ENCODE assay signal across 8 cellular contexts in genomic region chr9:114153761-114154596, GRCh38. TPM values are rescaled to one million over a fixed set of nuclear protein-coding genes. Genes with fewer than 3 reads are reported as not detected.
DNase-seq lines count a peak whose midpoint lies in the region; ATAC-seq, FAIRE-seq and TF ChIP-seq lines count a peak whose summit lies in the region.

No MANE protein-coding gene starts in this region.

- no peak overlapping the region for H3K27ac Mint-ChIP-seq in MCF 10A (ENCODE audit: low read depth, unreplicated experiment)

- no peak for DNase-seq in breast epithelium (ENCODE audit: low spot score in 2 of 2)
- no peak for DNase-seq in MCF 10A (ENCODE audit: unreplicated experiment)
- peak; percentile 24 for DNase-seq in amniotic stem cell (lab: John Stamatoyannopoulos, UW)
- DNase-seq in kidney tubule cell (ENCODE audit: low spot score): peak; percentile 43
- peak; percentile 56 for DNase-seq in urothelium cell line (ENCODE audit: low spot score)
- no peak for DNase-seq in erythroblast (lab: John Stamatoyannopoulos, UW)
- no peak for DNase-seq in activated gamma-delta T cell treated with Interleukin-2 at 50 U/mL for 16 hours

- TF ChIP-seq POLR2A in breast epithelium (IDR thresholded peaks at IDR 0.05) (no peak), erythroblast (IDR thresholded peaks at IDR 0.05; ENCODE audit: low read length) (no peak)

- no peak for ATAC-seq in GM21423 (IDR thresholded peaks at IDR 0.05; ENCODE audit: unreplicated experiment)

- CTCF ChIA-PET in MCF 10A (lab: Yijun Ruan, JAX): interaction anchor here (0.6 to 10.7 kb wide), 19 partner anchors 7 to 163 kb away, joined by 3 to 150 read pairs (median 4); no protein-coding TSS in a partner anchor

- no peaks in the 10 kb centered on the region for H3K9me3 ChIP-seq in breast epithelium

- H3K4me3 ChIP-seq in breast epithelium: peak overlapping the region; percentile 3 to 90 (median 48)

- BruUV-seq in MCF 10A (replicated peaks; lab: Mats Ljungman, UMichigan): no TSS peak

- H3K27me3 ChIP-seq in breast epithelium: peaks cover 0 to 15% of the 10 kb centered on the region in 2 donors

- no peak overlapping the region for H3K4me3 Mint-ChIP-seq in MCF 10A (ENCODE audit: unreplicated experiment)

- H3K4me1 ChIP-seq in breast epithelium: peaks cover 0 to 6% of the 10 kb centered on the region in 2 donors

- FAIRE-seq in urothelium cell line (lab: Jason Lieb, UNC): no peak

- POLR2A ChIA-PET in MCF 10A (lab: Yijun Ruan, JAX): no interaction called here

- no peaks in the 10 kb centered on the region for H3K36me3 Mint-ChIP-seq in MCF 10A (ENCODE audit: insufficient read depth, unreplicated experiment)

- H3K27ac ChIP-seq in breast epithelium: no peak overlapping the region

- TF ChIP-seq CTCF in breast epithelium (IDR thresholded peaks at IDR 0.05): peak in 1 of 3 donors; percentile 14
- no peak for TF ChIP-seq CTCF in MCF 10A (IDR thresholded peaks at IDR 0.05; ENCODE audit: unreplicated experiment)

- H3K9me3 Mint-ChIP-seq in MCF 10A (ENCODE audit: unreplicated experiment): no peaks in the 10 kb centered on the region

- no peaks in the 10 kb centered on the region for H3K36me3 ChIP-seq in breast epithelium

- peaks cover 47% of the 10 kb centered on the region for H3K27me3 Mint-ChIP-seq in MCF 10A (ENCODE audit: insufficient read depth, unreplicated experiment)

- H3K4me1 Mint-ChIP-seq in MCF 10A (ENCODE audit: insufficient read depth, unreplicated experiment): peaks cover 7% of the 10 kb centered on the region

- intact Hi-C loops in breast epithelium (cut with DNase I; ENCODE audit: low total_unique reads) (loop anchor here (5.0 kb wide), 2 partner anchors 123 to 1392 kb away; no protein-coding TSS in a partner anchor), MCF 10A (cut with micrococcal nuclease) (loop anchor here (10.0 kb wide), 1 partner anchor 49 kb away; no protein-coding TSS in a partner anchor)

RNA-seq across cellular contexts. Expression of gene COL27A1, which starts 1.4 kb away (rescaled TPM):
- total RNA-seq in breast epithelium (10 to 100 TPM in 1 of 3 donors, 1 to 10 TPM in 2; 3.5 to 22.0 (median 6.7) TPM), MCF 10A (2022) (1.3 and 2.9 TPM in 2 replicates)

RNA-seq across cellular contexts. Expression of gene KIF12, which starts 54.9 kb away (rescaled TPM):
- total RNA-seq in breast epithelium: 10 to 100 TPM in 2 of 3 donors, not detected in 1; 14.4 to 34.4 TPM
- not detected in 2 replicates for total RNA-seq in MCF 10A (2022)

Comparison
In these comparisons a context has a peak if more than half of its experiments do, and no peak if none do; other contexts are left out.
1. DNase-seq: peak in amniotic stem cell (single experiment), kidney tubule cell (single experiment) and urothelium cell line (single experiment); none in breast epithelium (0 of 2), MCF 10A (single experiment), erythroblast (0 of 2) and activated gamma-delta T cell treated with Interleukin-2 at 50 U/mL for 16 hours (single experiment).